8 cellular contexts compared by ENCODE assay signal in genomic region chr1:161523817-161524741, GRCh38. TPM values are rescaled to one million over a fixed set of nuclear protein-coding genes. Genes with fewer than 3 reads are reported as not detected.
DNase-seq lines count a peak whose midpoint lies in the region; ATAC-seq, FAIRE-seq and TF ChIP-seq lines count a peak whose summit lies in the region.
"Not testable (repeated sequence)": the region's sequence is repeated elsewhere in the genome, so short reads cannot be mapped to it uniquely, and the experiment has no call there.

TSS of gene HSPA6 (plus strand) at chr1:161524540. CDS start at chr1:161524659, 119 bp downstream.

- WGBS in right cardiac atrium: under 1% methylated on average over 63 of the region's 72 CpGs

- not testable (repeated sequence) for TF ChIP-seq CTCF in progenitor cell of endocrine pancreas (IDR thresholded peaks at IDR 0.05; ENCODE audit: unreplicated experiment); type B pancreatic cell (conservative IDR thresholded peaks at IDR 0.05)

- ATAC-seq in HG02943 (IDR thresholded peaks at IDR 0.05; ENCODE audit: low read depth, unreplicated experiment) (peak; percentile 65), right cardiac atrium (peak; percentile 86 to 87)

- intact Hi-C loops in right cardiac atrium (cut with DNase I): not testable (repeated sequence)

- DNase-seq in GM12891 (ENCODE audit: insufficient read length, low spot score) (peak; percentile 57), NCI-H2107 treated with DMSO at 0.1 percent for 48 hours (lab: John Stamatoyannopoulos, UW; ENCODE audit: unreplicated experiment) (peak; percentile 67), UCSD-AML1 (lab: John Stamatoyannopoulos, UW; ENCODE audit: unreplicated experiment) (peak; percentile 51), astrocyte of the hippocampus (ENCODE audit: low read depth, low spot score) (peak; percentile 86), right cardiac atrium (peak; percentile 62 to 79 (median 77)), progenitor cell of endocrine pancreas (ENCODE audit: low spot score, unreplicated experiment) (peak; percentile 67), type B pancreatic cell (ENCODE audit: extremely low spot score, unreplicated experiment) (peak; percentile 78)

- H3K36me3 Mint-ChIP-seq in progenitor cell of endocrine pancreas (ENCODE audit: insufficient read depth); type B pancreatic cell: not testable (repeated sequence)

- H3K27ac Mint-ChIP-seq in progenitor cell of endocrine pancreas: peak within 1 kb of the TSS; percentile 99
- peak within 1 kb of the TSS; percentile 94 for H3K27ac Mint-ChIP-seq in type B pancreatic cell

- not testable (repeated sequence) for H3K9me3 ChIP-seq in right cardiac atrium (ENCODE audit: control insufficient read depth, low read length)

- TF ChIP-seq POLR2A in GM12891 (IDR thresholded peaks at IDR 0.05; ENCODE audit: low read depth, low read length): not testable (repeated sequence)

- not testable (repeated sequence) for H3K9me3 Mint-ChIP-seq in progenitor cell of endocrine pancreas (ENCODE audit: low read depth); type B pancreatic cell

- not testable (repeated sequence) for FAIRE-seq in GM12891 (lab: Jason Lieb, UNC)

- H3K4me3 Mint-ChIP-seq in progenitor cell of endocrine pancreas (ENCODE audit: low read depth) (peak within 1 kb of the TSS; percentile 85), type B pancreatic cell (peak within 1 kb of the TSS; percentile 91)

- not testable (repeated sequence) for H3K27me3 ChIP-seq in right cardiac atrium (ENCODE audit: control insufficient read depth, insufficient read depth)

- peak within 1 kb of the TSS; percentile 38 for H3K4me3 ChIP-seq in right cardiac atrium (ENCODE audit: low read length)

- not testable (repeated sequence) for H3K4me1 ChIP-seq in right cardiac atrium (ENCODE audit: control insufficient read depth, insufficient read depth, low read length)

- H3K27ac ChIP-seq in right cardiac atrium (ENCODE audit: low read length): not testable (repeated sequence)

- H3K27me3 Mint-ChIP-seq in progenitor cell of endocrine pancreas (peaks cover 57% of the 10 kb centered on the region), type B pancreatic cell (peaks cover 67% of the 10 kb centered on the region)

- H3K4me1 Mint-ChIP-seq in progenitor cell of endocrine pancreas (ENCODE audit: low read depth); type B pancreatic cell (ENCODE audit: unreplicated experiment): not testable (repeated sequence)

TF ChIP-seq in GM12891, 5 proteins besides CTCF, POLR2A, EP300 and RAD21:
- 0 out of 2 replicates have a peak, but pooled peaks have one; percentile 19 for TF ChIP-seq POU2F2 (IDR thresholded peaks at IDR 0.05; ENCODE audit: low read depth, low read length)
TF ChIP-seq in GM12891: peak in this region for 1; not testable (repeated sequence) for 4.

RNA-seq across cellular contexts. Expression of gene HSPA6, which starts in this region (rescaled TPM):
- polyA plus RNA-seq in GM12891 (2012; ENCODE audit: low read depth, missing spikeins): 0.71 TPM
- total RNA-seq in right cardiac atrium (1 to 10 TPM in 3 of 4 donors, under 1 TPM in 1; 0.71 to 3.0 (median 2.1) TPM), progenitor cell of endocrine pancreas (0.16 TPM in 1 of 2 replicates, not detected in the other), type B pancreatic cell (ENCODE audit: low replicate concordance) (0.77 and 1.0 TPM in 2 replicates)
- 0.75 TPM for polyA plus RNA-seq in right cardiac atrium

Comparison
In these comparisons a context has a peak if more than half of its experiments do, and no peak if none do; other contexts are left out.
1. Peak in DNase-seq in progenitor cell of endocrine pancreas; RNA of the gene not detected or under 1 TPM.